Comparison of ENCODE assay signal across 9 cellular contexts in genomic region chr4:157075811-157076577, GRCh38. TPM values are rescaled to one million over a fixed set of nuclear protein-coding genes. Genes with fewer than 3 reads are reported as not detected.
DNase-seq lines count a peak whose midpoint lies in the region; ATAC-seq and TF ChIP-seq lines count a peak whose summit lies in the region.
"Had no signal": no experiment of that assay in that cellular context is flagged by ENCODE, and none has a peak within 500 bp of the region (broad histone marks: within the 10 kb centered on the region; RNA-seq: fewer than 3 reads in every experiment).

Gene GLRB, plus strand, starts transcription at chr4:157076150. Its CDS starts 1,875 bp downstream, at chr4:157078025.

- H3K4me1 Mint-ChIP-seq in stimulated activated naive CD8-positive, alpha-beta T cell treated with anti-CD3 and anti-CD28 coated beads, Interleukin-15, amount 100 ng/mL, for 72 hours, result no peaks in the 10 kb centered on the region

- no peak within 1 kb of the TSS for H3K4me3 Mint-ChIP-seq in stimulated activated naive CD8-positive, alpha-beta T cell treated with anti-CD3 and anti-CD28 coated beads, Interleukin-15, amount 100 ng/mL, for 72 hours

- H3K4me1 ChIP-seq in Panc1 (ENCODE audit: control insufficient read depth, insufficient read depth, low read length) (no peaks in the 10 kb centered on the region), esophagus squamous epithelium (peaks cover 0 to 14% (median 0%) of the 10 kb centered on the region in 3 donors), muscle layer of colon (ENCODE audit: insufficient read depth, low read length) (no peaks in the 10 kb centered on the region)

- no peak within 1 kb of the TSS for H3K27ac Mint-ChIP-seq in stimulated activated naive CD8-positive, alpha-beta T cell treated with anti-CD3 and anti-CD28 coated beads, Interleukin-15, amount 100 ng/mL, for 72 hours

- no peaks in the 10 kb centered on the region for H3K9me3 ChIP-seq in Panc1 (ENCODE audit: control insufficient read depth, insufficient read depth, low read depth, low read length)
- H3K9me3 ChIP-seq in esophagus squamous epithelium, result no peaks in the 10 kb centered on the region
- H3K9me3 ChIP-seq in muscle layer of colon (ENCODE audit: low read length), result no peaks in the 10 kb centered on the region

- CTCF ChIA-PET in Panc1 (lab: Charles Lee), result no interaction called here

- POLR2A ChIA-PET in Panc1 (lab: Charles Lee), result no interaction called here

- peak within 1 kb of the TSS; percentile 54 for H3K9ac ChIP-seq in muscle layer of colon (ENCODE audit: low read length)

- H3K9me3 Mint-ChIP-seq in stimulated activated naive CD8-positive, alpha-beta T cell treated with anti-CD3 and anti-CD28 coated beads, Interleukin-15, amount 100 ng/mL, for 72 hours, result peaks cover 0 to 5% of the 10 kb centered on the region in 2 donors

- BruUV-seq in Panc1 (replicated peaks; lab: Mats Ljungman, UMichigan), result no TSS peak

- TF ChIP-seq POLR2A in esophagus squamous epithelium (IDR thresholded peaks at IDR 0.05), result no peak

- H3K36me3 ChIP-seq in Panc1 (ENCODE audit: control insufficient read depth, insufficient read depth, low read length) (no peaks in the 10 kb centered on the region), esophagus squamous epithelium (no peaks in the 10 kb centered on the region), muscle layer of colon (ENCODE audit: insufficient read depth, low read length) (no peaks in the 10 kb centered on the region)

- intact Hi-C loops in Panc1 (cut with micrococcal nuclease; ENCODE audit: unreplicated experiment) (no loop called here), esophagus squamous epithelium (cut with DNase I) (no loop called here)

- peak; percentile 95 for ATAC-seq in Panc1
- no peak for ATAC-seq in stimulated activated naive CD8-positive, alpha-beta T cell treated with anti-CD3 and anti-CD28 coated beads, Interleukin-15, amount 100 ng/mL, for 72 hours
- no peak for ATAC-seq in GM21528 (IDR thresholded peaks at IDR 0.05; ENCODE audit: low FRiP score, unreplicated experiment)
- ATAC-seq in HG02623 (IDR thresholded peaks at IDR 0.05; ENCODE audit: unreplicated experiment), result no peak

- DNase-seq in GM13976 (ENCODE audit: low spot score) (peak; percentile 11), Panc1 (ENCODE audit: low read depth, low spot score) (no peak), esophagus squamous epithelium (lab: John Stamatoyannopoulos, UW) (no peak)
- DNase-seq in central memory CD4-positive, alpha-beta T cell, result no peak
- no peak for DNase-seq in stimulated activated naive CD8-positive, alpha-beta T cell treated with anti-CD3 and anti-CD28 coated beads, Interleukin-15, amount 100 ng/mL, for 72 hours

- H3K27me3 Mint-ChIP-seq in stimulated activated naive CD8-positive, alpha-beta T cell treated with anti-CD3 and anti-CD28 coated beads, Interleukin-15, amount 100 ng/mL, for 72 hours, result peaks cover 25% of the 10 kb centered on the region

- WGBS in esophagus squamous epithelium, 2 donors, result 5 to 30% methylated on average over 8 to 11 of the region's 84 CpGs

- H3K27me3 ChIP-seq in Panc1 (ENCODE audit: control insufficient read depth, insufficient read depth, low read length) (no peaks in the 10 kb centered on the region; the same call in none of the 2 replicates), esophagus squamous epithelium (peaks cover 0 to 31% (median 0%) of the 10 kb centered on the region in 4 donors), muscle layer of colon (ENCODE audit: control insufficient read depth in 1 of 2, insufficient read depth in 2 of 2, low read length in 2 of 2) (no peaks in the 10 kb centered on the region)

- no peak for TF ChIP-seq CTCF in GM13976 (IDR thresholded peaks at IDR 0.05; ENCODE audit: borderline replicate concordance, control extremely low read depth, extremely low read depth, insufficient read depth, missing control alignments)
- TF ChIP-seq CTCF in Panc1 (IDR thresholded peaks at IDR 0.05), result no peak
- TF ChIP-seq CTCF in esophagus squamous epithelium (IDR thresholded peaks at IDR 0.05), result no peak

- H3K27ac ChIP-seq in Panc1 (ENCODE audit: low read length), result no peak within 1 kb of the TSS
- H3K27ac ChIP-seq in esophagus squamous epithelium, result no peak within 1 kb of the TSS
- H3K27ac ChIP-seq in muscle layer of colon (ENCODE audit: low read depth, low read length), result peak within 1 kb of the TSS; percentile 55
- H3K27ac ChIP-seq: HL-60 had no signal

- in situ Hi-C loops in GM13976 (cut with MboI; ENCODE audit: low sequenced_read_pairs, unreplicated experiment), result no loop called here
- in situ Hi-C loops in Panc1 (cut with HindIII; ENCODE audit: low pct_unique_long_range_greater_than_20kb, low sequenced_read_pairs), result no loop called here

- H3K4me3 ChIP-seq in Panc1 (ENCODE audit: low read depth in 2 of 2, low read length in 2 of 2) (peak within 1 kb of the TSS; percentile 58 to 63), esophagus squamous epithelium (peak within 1 kb of the TSS; percentile 50 to 76 (median 56)), muscle layer of colon (ENCODE audit: low read depth in 1 of 2, low read length in 2 of 2) (peak within 1 kb of the TSS; percentile 78 to 83)

RNA-seq across cellular contexts. Expression of gene GLRB, which starts in this region (rescaled TPM):
- total RNA-seq in Panc1 (2021; ENCODE audit: unreplicated experiment) (1.8 TPM), esophagus squamous epithelium (1 to 10 TPM in 1 of 4 donors, under 1 TPM in 3; 0.27 to 1.3 (median 0.65) TPM)
- polyA plus RNA-seq in Panc1 (2012; ENCODE audit: insufficient read length), result 0.50 TPM
